ENCODE assay signal across 20 cellular contexts in the genomic region with DNA sequence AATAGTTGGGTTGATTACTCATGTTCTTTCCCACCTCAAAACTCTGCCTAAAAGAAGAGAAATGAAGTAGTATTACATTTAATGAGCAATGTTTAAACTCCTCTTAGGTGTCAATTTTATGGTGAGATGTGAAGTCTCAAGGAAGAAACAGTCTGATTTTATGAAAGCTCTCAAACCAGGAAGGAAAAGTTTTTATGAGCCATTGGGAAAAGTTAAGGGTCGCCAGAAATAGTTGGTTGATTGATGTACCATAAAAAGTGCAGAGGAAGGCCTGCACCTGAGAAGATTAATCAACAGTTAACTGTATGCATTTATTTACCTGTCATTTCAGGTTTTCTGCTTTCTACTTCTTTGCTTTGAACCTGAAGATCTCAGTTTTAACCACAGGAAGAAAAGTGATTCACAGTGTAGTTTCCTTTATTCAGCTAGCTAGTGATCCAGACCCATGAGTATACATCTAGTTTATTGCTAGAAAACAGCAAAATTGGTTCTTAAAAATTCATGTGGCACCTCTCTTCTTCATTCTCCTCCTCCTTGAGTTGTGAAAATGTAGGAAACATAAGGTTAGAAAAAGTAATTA.
DNase-seq lines count a peak whose midpoint lies in the region; ATAC-seq and TF ChIP-seq lines count a peak whose summit lies in the region.
"Had no signal": no experiment of that assay in that cellular context is flagged by ENCODE, and none has a peak within 500 bp of the region (broad histone marks: within the 10 kb centered on the region; RNA-seq: fewer than 3 reads in every experiment).

No MANE protein-coding gene starts in this region.

- DNase-seq in MM.1S (peak; percentile 20), left colon (no peak), dorsolateral prefrontal cortex (no peak), iPS-NIHi7 (ENCODE audit: extremely low spot score) (no peak), NCI-H1436 (lab: John Stamatoyannopoulos, UW) (no peak)
- DNase-seq: 8988T; ACHN; BE2C; C1 segment of cervical spinal cord; CD4-positive, alpha-beta memory T cell; CD4-positive, CD25-positive, alpha-beta regulatory T cell; CD8-positive, alpha-beta memory T cell; COR-L47; DMS 273 treated with DMSO at 0.1 percent for 48 hours; DMS153; DMS53; DMS79 treated with DMSO at 0.1 percent for 48 hours; GF-D8 had no signal

- no peaks in the 10 kb centered on the region for H3K9me3 ChIP-seq in MM.1S (replicated peaks; ENCODE audit: insufficient read depth, low read length)
- H3K9me3 ChIP-seq: BE2C, BLaER1 had no signal

- H3K4me3 ChIP-seq in MM.1S (ENCODE audit: low read length) (no peak overlapping the region), dorsolateral prefrontal cortex (no peak overlapping the region)
- H3K4me3 ChIP-seq: BLaER1 had no signal

- peak; percentile 43 for ATAC-seq in GM18870 (IDR thresholded peaks at IDR 0.05; ENCODE audit: unreplicated experiment)
- peak; percentile 86 for ATAC-seq in left colon

- H3K4me2 ChIP-seq in MM.1S (ENCODE audit: low read depth, low read length): no peak overlapping the region
- H3K4me2 ChIP-seq: BLaER1 had no signal

- H3K9me2 ChIP-seq in MM.1S (replicated peaks; ENCODE audit: insufficient read depth, low read length): no peaks in the 10 kb centered on the region; the same call in 1 of the 2 replicates

- H3K27me3 ChIP-seq in MM.1S (replicated peaks; ENCODE audit: insufficient read depth, low read length) (no peaks in the 10 kb centered on the region), dorsolateral prefrontal cortex (no peaks in the 10 kb centered on the region)
- H3K27me3 ChIP-seq: BE2C, BLaER1 had no signal

- H4K20me1 ChIP-seq in MM.1S (ENCODE audit: insufficient read depth, low read length): no peaks in the 10 kb centered on the region
- H4K20me1 ChIP-seq: BLaER1 had no signal

- no peaks in the 10 kb centered on the region for H3F3A ChIP-seq in MM.1S (ENCODE audit: insufficient read depth, low read length)

- H2AFZ ChIP-seq in MM.1S (ENCODE audit: low read length): no peak overlapping the region

- no peaks in the 10 kb centered on the region for H3K79me2 ChIP-seq in MM.1S (ENCODE audit: low read length)

- intact Hi-C loops in left colon (cut with DNase I, micrococcal nuclease) (no loop called here), dorsolateral prefrontal cortex (cut with DNase I) (no loop called here)

- H3K36me3 ChIP-seq in MM.1S (replicated peaks; ENCODE audit: insufficient read depth, low read length): no peaks in the 10 kb centered on the region
- H3K36me3 ChIP-seq: BE2C, BLaER1 had no signal

- TF ChIP-seq CTCF in MM.1S (IDR thresholded peaks at IDR 0.05; ENCODE audit: low read length) (no peak), dorsolateral prefrontal cortex (IDR thresholded peaks at IDR 0.05 in 54 of 56, conservative IDR thresholded peaks at IDR 0.05 in 2 of 56; ENCODE audit: low read depth in 1 of 56, partially characterized antibody in 56 of 56) (no peak)

- H3K27ac ChIP-seq in MM.1S (ENCODE audit: low read length): no peak overlapping the region
- no peak overlapping the region for H3K27ac ChIP-seq in dorsolateral prefrontal cortex
- H3K27ac ChIP-seq: BLaER1 had no signal

- H3K9ac ChIP-seq in MM.1S (ENCODE audit: low read length): no peak overlapping the region
- H3K9ac ChIP-seq: BLaER1 had no signal

- no peaks in the 10 kb centered on the region for H3K4me1 ChIP-seq in MM.1S (ENCODE audit: low read length)
- H3K4me1 ChIP-seq: BE2C, BLaER1 had no signal
